ENCODE assay signal across 2 cellular contexts in the genomic region with DNA sequence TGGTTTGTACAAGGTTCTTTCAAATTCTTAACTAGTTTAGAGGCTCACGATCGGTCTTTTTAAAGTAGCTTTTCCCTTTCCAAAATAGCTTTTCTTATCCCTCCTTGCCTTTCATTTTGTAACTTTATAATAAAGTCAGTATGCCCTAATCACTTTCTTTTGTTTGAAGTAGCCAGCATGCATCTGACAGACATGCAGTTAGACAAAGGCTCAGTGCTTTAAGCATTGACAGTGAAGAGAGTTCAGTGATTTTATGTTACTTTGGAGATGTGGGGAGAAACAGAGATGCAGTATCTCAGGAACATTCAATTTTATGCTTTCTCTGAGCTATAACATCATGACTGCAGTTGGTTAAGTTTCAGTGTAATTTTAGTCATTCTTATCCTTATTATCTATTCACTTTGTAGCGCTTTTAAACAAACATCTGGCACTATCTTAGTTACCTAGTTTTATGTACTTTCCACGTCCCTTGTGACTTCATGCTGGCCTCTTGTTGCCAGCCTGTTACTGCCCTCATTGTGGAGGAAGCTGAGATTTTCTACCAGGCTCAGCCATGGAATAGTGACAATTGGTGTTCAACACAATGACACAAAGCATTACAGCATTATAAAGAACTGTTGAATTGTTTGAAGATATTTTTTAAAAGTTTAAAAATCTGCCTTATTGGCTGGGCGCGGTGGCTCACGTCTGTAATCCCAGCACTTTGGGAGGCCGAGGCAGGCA.
TF ChIP-seq lines count a peak whose summit lies in the region.

No MANE protein-coding gene starts in this region.

TF ChIP-seq in HepG2, 621 proteins besides CTCF, POLR2A, EP300 and RAD21:
- TF ChIP-seq, protein P1, sequence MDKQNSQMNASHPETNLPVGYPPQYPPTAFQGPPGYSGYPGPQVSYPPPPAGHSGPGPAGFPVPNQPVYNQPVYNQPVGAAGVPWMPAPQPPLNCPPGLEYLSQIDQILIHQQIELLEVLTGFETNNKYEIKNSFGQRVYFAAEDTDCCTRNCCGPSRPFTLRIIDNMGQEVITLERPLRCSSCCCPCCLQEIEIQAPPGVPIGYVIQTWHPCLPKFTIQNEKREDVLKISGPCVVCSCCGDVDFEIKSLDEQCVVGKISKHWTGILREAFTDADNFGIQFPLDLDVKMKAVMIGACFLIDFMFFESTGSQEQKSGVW (CRISPR knock-in tag; IDR thresholded peaks at IDR 0.05; ENCODE audit: borderline replicate concordance) = no peak
- TF ChIP-seq SCMH1 (CRISPR knock-in tag; IDR thresholded peaks at IDR 0.05; ENCODE audit: borderline replicate concordance) (no peak), RXRA (CRISPR knock-in tag; IDR thresholded peaks at IDR 0.05) (no peak), CBX5 (CRISPR knock-in tag; IDR thresholded peaks at IDR 0.05; ENCODE audit: borderline replicate concordance) (no peak), ZMYM2 (CRISPR knock-in tag; IDR thresholded peaks at IDR 0.05) (no peak), DR1 (CRISPR knock-in tag; IDR thresholded peaks at IDR 0.05) (no peak), HOXA5 (CRISPR knock-in tag; IDR thresholded peaks at IDR 0.05) (no peak), CBX1 (IDR thresholded peaks at IDR 0.05; ENCODE audit: low read depth) (no peak), ZNF781 (CRISPR knock-in tag; IDR thresholded peaks at IDR 0.05; ENCODE audit: borderline replicate concordance, not compliant biosample characterization) (no peak)
- TF ChIP-seq, protein P2, sequence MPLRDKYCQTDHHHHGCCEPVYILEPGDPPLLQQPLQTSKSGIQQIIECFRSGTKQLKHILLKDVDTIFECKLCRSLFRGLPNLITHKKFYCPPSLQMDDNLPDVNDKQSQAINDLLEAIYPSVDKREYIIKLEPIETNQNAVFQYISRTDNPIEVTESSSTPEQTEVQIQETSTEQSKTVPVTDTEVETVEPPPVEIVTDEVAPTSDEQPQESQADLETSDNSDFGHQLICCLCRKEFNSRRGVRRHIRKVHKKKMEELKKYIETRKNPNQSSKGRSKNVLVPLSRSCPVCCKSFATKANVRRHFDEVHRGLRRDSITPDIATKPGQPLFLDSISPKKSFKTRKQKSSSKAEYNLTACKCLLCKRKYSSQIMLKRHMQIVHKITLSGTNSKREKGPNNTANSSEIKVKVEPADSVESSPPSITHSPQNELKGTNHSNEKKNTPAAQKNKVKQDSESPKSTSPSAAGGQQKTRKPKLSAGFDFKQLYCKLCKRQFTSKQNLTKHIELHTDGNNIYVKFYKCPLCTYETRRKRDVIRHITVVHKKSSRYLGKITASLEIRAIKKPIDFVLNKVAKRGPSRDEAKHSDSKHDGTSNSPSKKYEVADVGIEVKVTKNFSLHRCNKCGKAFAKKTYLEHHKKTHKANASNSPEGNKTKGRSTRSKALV (CRISPR knock-in tag; IDR thresholded peaks at IDR 0.05) = no peak
TF ChIP-seq in HepG2: peak in this region for 0.

TF ChIP-seq in GM12878, 131 proteins besides CTCF, POLR2A, EP300 and RAD21:
- TF ChIP-seq GABPA (IDR thresholded peaks at IDR 0.05; ENCODE audit: low read depth) = no peak
- TF ChIP-seq NR2C1 (IDR thresholded peaks at IDR 0.05) = no peak
- no peak for TF ChIP-seq MYC (IDR thresholded peaks at IDR 0.05; ENCODE audit: insufficient read depth, insufficient read length, insufficient replicate concordance, low read length, severe bottlenecking)
- TF ChIP-seq, protein P3, sequence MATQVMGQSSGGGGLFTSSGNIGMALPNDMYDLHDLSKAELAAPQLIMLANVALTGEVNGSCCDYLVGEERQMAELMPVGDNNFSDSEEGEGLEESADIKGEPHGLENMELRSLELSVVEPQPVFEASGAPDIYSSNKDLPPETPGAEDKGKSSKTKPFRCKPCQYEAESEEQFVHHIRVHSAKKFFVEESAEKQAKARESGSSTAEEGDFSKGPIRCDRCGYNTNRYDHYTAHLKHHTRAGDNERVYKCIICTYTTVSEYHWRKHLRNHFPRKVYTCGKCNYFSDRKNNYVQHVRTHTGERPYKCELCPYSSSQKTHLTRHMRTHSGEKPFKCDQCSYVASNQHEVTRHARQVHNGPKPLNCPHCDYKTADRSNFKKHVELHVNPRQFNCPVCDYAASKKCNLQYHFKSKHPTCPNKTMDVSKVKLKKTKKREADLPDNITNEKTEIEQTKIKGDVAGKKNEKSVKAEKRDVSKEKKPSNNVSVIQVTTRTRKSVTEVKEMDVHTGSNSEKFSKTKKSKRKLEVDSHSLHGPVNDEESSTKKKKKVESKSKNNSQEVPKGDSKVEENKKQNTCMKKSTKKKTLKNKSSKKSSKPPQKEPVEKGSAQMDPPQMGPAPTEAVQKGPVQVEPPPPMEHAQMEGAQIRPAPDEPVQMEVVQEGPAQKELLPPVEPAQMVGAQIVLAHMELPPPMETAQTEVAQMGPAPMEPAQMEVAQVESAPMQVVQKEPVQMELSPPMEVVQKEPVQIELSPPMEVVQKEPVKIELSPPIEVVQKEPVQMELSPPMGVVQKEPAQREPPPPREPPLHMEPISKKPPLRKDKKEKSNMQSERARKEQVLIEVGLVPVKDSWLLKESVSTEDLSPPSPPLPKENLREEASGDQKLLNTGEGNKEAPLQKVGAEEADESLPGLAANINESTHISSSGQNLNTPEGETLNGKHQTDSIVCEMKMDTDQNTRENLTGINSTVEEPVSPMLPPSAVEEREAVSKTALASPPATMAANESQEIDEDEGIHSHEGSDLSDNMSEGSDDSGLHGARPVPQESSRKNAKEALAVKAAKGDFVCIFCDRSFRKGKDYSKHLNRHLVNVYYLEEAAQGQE (IDR thresholded peaks at IDR 0.05; ENCODE audit: low read depth, low read length) = no peak
- TF ChIP-seq RFX5 (IDR thresholded peaks at IDR 0.05; ENCODE audit: low read depth, low read length) = no peak
- no peak for TF ChIP-seq DPF2 (IDR thresholded peaks at IDR 0.05)
- TF ChIP-seq MEF2A (IDR thresholded peaks at IDR 0.05; ENCODE audit: insufficient read depth, low read depth, low read length) = no peak
- no peak for TF ChIP-seq MTA2 (IDR thresholded peaks at IDR 0.05; ENCODE audit: low read depth)
TF ChIP-seq in GM12878: peak in this region for 0.
